ENCODE assay signal across 7 cellular contexts in genomic region chr2:3517948-3518495, GRCh38. TPM values are rescaled to one million over a fixed set of nuclear protein-coding genes. Genes with fewer than 3 reads are reported as not detected.
DNase-seq lines count a peak whose midpoint lies in the region; ATAC-seq and TF ChIP-seq lines count a peak whose summit lies in the region.

No MANE protein-coding gene starts in this region.

- H3K9me3 Mint-ChIP-seq in WTC11: peaks cover 21% of the 10 kb centered on the region
- H3K9me3 Mint-ChIP-seq in stimulated activated memory B cell treated with anti-CD40 and anti-IgM and Interleukin-4, amounts not matched to agents 10 μg/mL and 1 μg/mL and 100 μg/mL, for 72 hours: peaks cover 6% of the 10 kb centered on the region

- H3K36me3 Mint-ChIP-seq in WTC11: peaks cover 26% of the 10 kb centered on the region
- peaks cover 25% of the 10 kb centered on the region for H3K36me3 Mint-ChIP-seq in stimulated activated memory B cell treated with anti-CD40 and anti-IgM and Interleukin-4, amounts not matched to agents 10 μg/mL and 1 μg/mL and 100 μg/mL, for 72 hours

- POLR2A ChIA-PET in WTC11 (lab: Charles Lee): interaction anchor here (2.0 kb wide), 1 partner anchor 40 kb away, joined by 9 read pairs; the partner anchor contains the start of gene RNASEH1

- H3K4me1 Mint-ChIP-seq in WTC11: peaks cover 22% of the 10 kb centered on the region
- peaks cover 46% of the 10 kb centered on the region for H3K4me1 Mint-ChIP-seq in stimulated activated memory B cell treated with anti-CD40 and anti-IgM and Interleukin-4, amounts not matched to agents 10 μg/mL and 1 μg/mL and 100 μg/mL, for 72 hours

- ATAC-seq in WTC11 (no peak), HG03095 (IDR thresholded peaks at IDR 0.05; ENCODE audit: unreplicated experiment) (no peak)
- ATAC-seq in stimulated activated memory B cell treated with anti-CD40 and anti-IgM and Interleukin-4, amounts not matched to agents 10 μg/mL and 1 μg/mL and 100 μg/mL, for 72 hours: no peak

- TF ChIP-seq CTCF in HFF-Myc (IDR thresholded peaks at IDR 0.05; ENCODE audit: low read depth, low read length, missing control alignments) (no peak), WTC11 (IDR thresholded peaks at IDR 0.05) (no peak)

- H3K4me3 Mint-ChIP-seq in WTC11: peak overlapping the region; percentile 78
- peak overlapping the region; percentile 92 for H3K4me3 Mint-ChIP-seq in stimulated activated memory B cell treated with anti-CD40 and anti-IgM and Interleukin-4, amounts not matched to agents 10 μg/mL and 1 μg/mL and 100 μg/mL, for 72 hours

- H3K4me3 ChIP-seq in HFF-Myc (replicated peaks; ENCODE audit: low read depth, low read length) (peak overlapping the region; percentile 63), iPS-11a (ENCODE audit: low read depth, low read length) (peak overlapping the region; percentile 81)

- H3K27ac Mint-ChIP-seq in WTC11: peak overlapping the region; percentile 85
- H3K27ac Mint-ChIP-seq in stimulated activated memory B cell treated with anti-CD40 and anti-IgM and Interleukin-4, amounts not matched to agents 10 μg/mL and 1 μg/mL and 100 μg/mL, for 72 hours: peak overlapping the region; percentile 86

- no peak for DNase-seq in HFF-Myc (ENCODE audit: extremely low read depth, low read depth)
- DNase-seq in WTC11 (ENCODE audit: low spot score): no peak
- no peak for DNase-seq in cerebellum (ENCODE audit: low spot score)
- DNase-seq in NCI-H2196 (lab: John Stamatoyannopoulos, UW; ENCODE audit: unreplicated experiment): no peak

- CTCF ChIA-PET in WTC11 (lab: Charles Lee): no interaction called here

- H3K27me3 Mint-ChIP-seq in WTC11 (ENCODE audit: low read depth): peaks cover 25% of the 10 kb centered on the region
- H3K27me3 Mint-ChIP-seq in stimulated activated memory B cell treated with anti-CD40 and anti-IgM and Interleukin-4, amounts not matched to agents 10 μg/mL and 1 μg/mL and 100 μg/mL, for 72 hours: no peaks in the 10 kb centered on the region

TF ChIP-seq in WTC11, 78 proteins besides CTCF, POLR2A, EP300 and RAD21:
- TF ChIP-seq, protein P1, sequence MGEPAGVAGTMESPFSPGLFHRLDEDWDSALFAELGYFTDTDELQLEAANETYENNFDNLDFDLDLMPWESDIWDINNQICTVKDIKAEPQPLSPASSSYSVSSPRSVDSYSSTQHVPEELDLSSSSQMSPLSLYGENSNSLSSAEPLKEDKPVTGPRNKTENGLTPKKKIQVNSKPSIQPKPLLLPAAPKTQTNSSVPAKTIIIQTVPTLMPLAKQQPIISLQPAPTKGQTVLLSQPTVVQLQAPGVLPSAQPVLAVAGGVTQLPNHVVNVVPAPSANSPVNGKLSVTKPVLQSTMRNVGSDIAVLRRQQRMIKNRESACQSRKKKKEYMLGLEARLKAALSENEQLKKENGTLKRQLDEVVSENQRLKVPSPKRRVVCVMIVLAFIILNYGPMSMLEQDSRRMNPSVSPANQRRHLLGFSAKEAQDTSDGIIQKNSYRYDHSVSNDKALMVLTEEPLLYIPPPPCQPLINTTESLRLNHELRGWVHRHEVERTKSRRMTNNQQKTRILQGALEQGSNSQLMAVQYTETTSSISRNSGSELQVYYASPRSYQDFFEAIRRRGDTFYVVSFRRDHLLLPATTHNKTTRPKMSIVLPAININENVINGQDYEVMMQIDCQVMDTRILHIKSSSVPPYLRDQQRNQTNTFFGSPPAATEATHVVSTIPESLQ (CRISPR knock-in tag; IDR thresholded peaks at IDR 0.05): no peak
- TF ChIP-seq SP1 (CRISPR knock-in tag; conservative IDR thresholded peaks at IDR 0.05) (no peak), ESRRA (CRISPR knock-in tag; IDR thresholded peaks at IDR 0.05; ENCODE audit: borderline replicate concordance) (no peak), ZNF138 (CRISPR knock-in tag; conservative IDR thresholded peaks at IDR 0.05) (no peak), ZNF423 (CRISPR knock-in tag; IDR thresholded peaks at IDR 0.05) (no peak), FOXK1 (CRISPR knock-in tag; IDR thresholded peaks at IDR 0.05) (no peak), FOXJ3 (CRISPR knock-in tag; IDR thresholded peaks at IDR 0.05; ENCODE audit: borderline replicate concordance) (no peak), TEAD1 (CRISPR knock-in tag; IDR thresholded peaks at IDR 0.05) (no peak), ZNF232 (CRISPR knock-in tag; IDR thresholded peaks at IDR 0.05) (no peak), TP53 (CRISPR knock-in tag; IDR thresholded peaks at IDR 0.05) (no peak)
- TF ChIP-seq, protein P2, sequence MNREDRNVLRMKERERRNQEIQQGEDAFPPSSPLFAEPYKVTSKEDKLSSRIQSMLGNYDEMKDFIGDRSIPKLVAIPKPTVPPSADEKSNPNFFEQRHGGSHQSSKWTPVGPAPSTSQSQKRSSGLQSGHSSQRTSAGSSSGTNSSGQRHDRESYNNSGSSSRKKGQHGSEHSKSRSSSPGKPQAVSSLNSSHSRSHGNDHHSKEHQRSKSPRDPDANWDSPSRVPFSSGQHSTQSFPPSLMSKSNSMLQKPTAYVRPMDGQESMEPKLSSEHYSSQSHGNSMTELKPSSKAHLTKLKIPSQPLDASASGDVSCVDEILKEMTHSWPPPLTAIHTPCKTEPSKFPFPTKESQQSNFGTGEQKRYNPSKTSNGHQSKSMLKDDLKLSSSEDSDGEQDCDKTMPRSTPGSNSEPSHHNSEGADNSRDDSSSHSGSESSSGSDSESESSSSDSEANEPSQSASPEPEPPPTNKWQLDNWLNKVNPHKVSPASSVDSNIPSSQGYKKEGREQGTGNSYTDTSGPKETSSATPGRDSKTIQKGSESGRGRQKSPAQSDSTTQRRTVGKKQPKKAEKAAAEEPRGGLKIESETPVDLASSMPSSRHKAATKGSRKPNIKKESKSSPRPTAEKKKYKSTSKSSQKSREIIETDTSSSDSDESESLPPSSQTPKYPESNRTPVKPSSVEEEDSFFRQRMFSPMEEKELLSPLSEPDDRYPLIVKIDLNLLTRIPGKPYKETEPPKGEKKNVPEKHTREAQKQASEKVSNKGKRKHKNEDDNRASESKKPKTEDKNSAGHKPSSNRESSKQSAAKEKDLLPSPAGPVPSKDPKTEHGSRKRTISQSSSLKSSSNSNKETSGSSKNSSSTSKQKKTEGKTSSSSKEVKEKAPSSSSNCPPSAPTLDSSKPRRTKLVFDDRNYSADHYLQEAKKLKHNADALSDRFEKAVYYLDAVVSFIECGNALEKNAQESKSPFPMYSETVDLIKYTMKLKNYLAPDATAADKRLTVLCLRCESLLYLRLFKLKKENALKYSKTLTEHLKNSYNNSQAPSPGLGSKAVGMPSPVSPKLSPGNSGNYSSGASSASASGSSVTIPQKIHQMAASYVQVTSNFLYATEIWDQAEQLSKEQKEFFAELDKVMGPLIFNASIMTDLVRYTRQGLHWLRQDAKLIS (CRISPR knock-in tag; IDR thresholded peaks at IDR 0.05; ENCODE audit: borderline replicate concordance): no peak
TF ChIP-seq in WTC11: peak in this region for 0.

RNA-seq across cellular contexts. Expression of gene ADI1, which starts 1.3 kb away (rescaled TPM):
- total RNA-seq in WTC11 (2021) (20.1 to 21.4 TPM (median 20.1 TPM) in 3 replicates), cerebellum (11.8 TPM)

RNA-seq across cellular contexts. Expression of gene RNASEH1, which starts 40.1 kb away (rescaled TPM):
- 34.0 to 44.4 TPM (median 38.7 TPM) in 3 replicates for total RNA-seq in WTC11 (2021)
- 18.1 TPM for total RNA-seq in cerebellum

RNA-seq across cellular contexts. Expression of gene RPS7, which starts 57.0 kb away (rescaled TPM):
- total RNA-seq in WTC11 (2021) (1,629 to 1,800 TPM (median 1,725 TPM) in 3 replicates), cerebellum (595 TPM)
